10 cellular contexts compared by ENCODE assay signal in genomic region chr20:50680106-50680960, GRCh38. TPM values are rescaled to one million over a fixed set of nuclear protein-coding genes. Genes with fewer than 3 reads are reported as not detected.
DNase-seq lines count a peak whose midpoint lies in the region; ATAC-seq, FAIRE-seq and TF ChIP-seq lines count a peak whose summit lies in the region.
"Had no signal": no experiment of that assay in that cellular context is flagged by ENCODE, and none has a peak within 500 bp of the region (broad histone marks: within the 10 kb centered on the region; RNA-seq: fewer than 3 reads in every experiment).

No MANE protein-coding gene starts in this region.

- H4K91ac ChIP-seq in IMR-90 (ENCODE audit: insufficient read depth, low read depth, low read length) (no peak overlapping the region), H1 (replicated peaks; ENCODE audit: insufficient read length, low read length) (no peak overlapping the region)

- H3K4me1 ChIP-seq in IMR-90 (ENCODE audit: control insufficient read depth, insufficient read depth, low read length) (peaks cover 12% of the 10 kb centered on the region), H1 (replicated peaks in 1 of 4; ENCODE audit: control insufficient read depth in 3 of 4, insufficient read depth in 4 of 4, low read length in 3 of 4) (peaks cover 0 to 2% (median 0%) of the 10 kb centered on the region in 4 experiments; a peak in 2 of 7 replicates), right lobe of liver (peaks cover 0 to 29% (median 11%) of the 10 kb centered on the region in 4 donors), transverse colon (peaks cover 0 to 3% (median 0%) of the 10 kb centered on the region in 4 donors)

- no peaks in the 10 kb centered on the region for H3K9me3 ChIP-seq in IMR-90 (ENCODE audit: control insufficient read depth, insufficient read depth, low read length)
- no peaks in the 10 kb centered on the region for H3K9me3 ChIP-seq in H1 (ENCODE audit: insufficient read depth in 2 of 2, low read depth in 1 of 2, low read length in 1 of 2)
- H3K9me3 ChIP-seq in right lobe of liver = no peaks in the 10 kb centered on the region
- no peaks in the 10 kb centered on the region for H3K9me3 ChIP-seq in transverse colon

- TF ChIP-seq EP300 in H1 (IDR thresholded peaks at IDR 0.05; ENCODE audit: borderline replicate concordance in 1 of 2, low read depth in 2 of 2, low read length in 2 of 2) (no peak), transverse colon (IDR thresholded peaks at IDR 0.05; ENCODE audit: low read depth) (no peak)

- H2BK120ac ChIP-seq in IMR-90 (ENCODE audit: low read depth, low read length) (0 out of 2 replicates have a peak overlapping the region, but pooled peaks have one; percentile 43), H1 (replicated peaks; ENCODE audit: low read depth, low read length) (no peak overlapping the region)

- no peaks in the 10 kb centered on the region for H3K23me2 ChIP-seq in H1 (ENCODE audit: low read depth, low read length)

- POLR2A ChIA-PET in IMR-90 (lab: Charles Lee; ENCODE audit: unreplicated experiment) = no interaction called here
- POLR2A ChIA-PET in H1 (lab: Charles Lee; ENCODE audit: partially characterized antibody) = interaction anchor here (0.8 to 1.4 kb wide), 5 partner anchors 10 to 49 kb away, joined by 3 to 4 read pairs (median 3); partner anchors contain the start of gene RIPOR3

- no peak overlapping the region for H3K4me2 ChIP-seq in IMR-90 (ENCODE audit: low read depth, low read length)
- H3K4me2 ChIP-seq in H1 (ENCODE audit: insufficient read depth in 1 of 2, low read depth in 2 of 2, low read length in 2 of 2) = no peak overlapping the region

- H3K27me3 ChIP-seq in IMR-90 (ENCODE audit: control insufficient read depth, insufficient read depth, low read length) (no peaks in the 10 kb centered on the region), H1 (replicated peaks in 1 of 4; ENCODE audit: control insufficient read depth in 3 of 4, extremely low read depth in 1 of 4, insufficient read depth in 3 of 4, low read length in 3 of 4) (no peaks in the 10 kb centered on the region), right lobe of liver (no peaks in the 10 kb centered on the region), transverse colon (no peaks in the 10 kb centered on the region)

- TF ChIP-seq CTCF in IMR-90 (conservative IDR thresholded peaks at IDR 0.05; ENCODE audit: low read depth, low read length) (no peak), H1 (IDR thresholded peaks at IDR 0.05; ENCODE audit: control extremely low read depth in 1 of 3, insufficient read depth in 1 of 3, low read depth in 1 of 3, low read length in 3 of 3) (no peak), right lobe of liver (IDR thresholded peaks at IDR 0.05) (no peak), transverse colon (IDR thresholded peaks at IDR 0.05) (no peak)

- H4K8ac ChIP-seq in IMR-90 (ENCODE audit: low read depth in 2 of 2, low read length in 2 of 2) = no peak overlapping the region
- H4K8ac ChIP-seq in H1 (ENCODE audit: extremely low read depth, insufficient read depth, low read length) = no peak overlapping the region

- DNase-seq in IMR-90 = no peak
- no peak for DNase-seq in H1 (ENCODE audit: low read depth in 1 of 2, low spot score in 2 of 2)
- DNase-seq in right lobe of liver = peak; percentile 84 to 95 (median 93)
- DNase-seq in transverse colon = peak; percentile 20
- DNase-seq in activated effector memory CD4-positive, alpha-beta T cell treated with anti-CD3 and anti-CD28 coated beads, Interleukin-2, amount 50 U/mL, for 16 hours = no peak
- DNase-seq in NCI-H526 treated with DMSO at 0.1 percent for 48 hours (lab: John Stamatoyannopoulos, UW) = no peak
- DNase-seq: DMS79 treated with DMSO at 0.1 percent for 48 hours, NCI-H1694, T-helper 17 cell had no signal

- H2AFZ ChIP-seq in IMR-90 (replicated peaks; ENCODE audit: low read length, poor library complexity) (peak overlapping the region; percentile 67), H1 (ENCODE audit: low read length) (no peak overlapping the region)

- dilution Hi-C loops in IMR-90 (cut with HindIII; ENCODE audit: low sequenced_read_pairs, unreplicated experiment) = no loop called here

- intact Hi-C loops in IMR-90 (cut with micrococcal nuclease) = no loop called here
- intact Hi-C loops in right lobe of liver (cut with DNase I) = no loop called here
- intact Hi-C loops in transverse colon (cut with DNase I; ENCODE audit: low total_unique reads) = no loop called here

- no peak overlapping the region for H3K18ac ChIP-seq in IMR-90 (ENCODE audit: low read depth, low read length)
- peak overlapping the region; percentile 6; the same call in 1 of the 2 replicates for H3K18ac ChIP-seq in H1 (ENCODE audit: extremely low read depth, low read length)

- H2BK12ac ChIP-seq in H1 (ENCODE audit: low read depth, low read length) = no peak overlapping the region; the same call in 1 of the 2 replicates

- no TSS peak for BruUV-seq in IMR-90 (replicated peaks; lab: Mats Ljungman, UMichigan)

- peaks cover 0 to 11% of the 10 kb centered on the region in 2 experiments; a peak in 1 of 4 replicates for H3K79me1 ChIP-seq in IMR-90 (ENCODE audit: low read depth in 1 of 2, low read length in 2 of 2)
- no peaks in the 10 kb centered on the region for H3K79me1 ChIP-seq in H1 (ENCODE audit: low read depth, low read length)

- H3K14ac ChIP-seq in IMR-90 (replicated peaks; ENCODE audit: low read depth, low read length) (peak overlapping the region; percentile 41), H1 (ENCODE audit: insufficient read length) (no peak overlapping the region)

- H2BK15ac ChIP-seq in IMR-90 (ENCODE audit: low read depth, low read length) = no peak overlapping the region; the same call in 2 of the 3 replicates
- H2BK15ac ChIP-seq in H1 (ENCODE audit: low read length) = no peak overlapping the region

- H2AK5ac ChIP-seq in IMR-90 (ENCODE audit: low read depth, low read length) (peak overlapping the region; percentile 47; the same call in 1 of the 2 replicates), H1 (ENCODE audit: low read depth, low read length) (no peak overlapping the region)

- no peak overlapping the region for H2AK9ac ChIP-seq in IMR-90 (replicated peaks; ENCODE audit: low read depth, low read length, poor library complexity)

- H4K5ac ChIP-seq in IMR-90 (ENCODE audit: low read depth, low read length) (no peak overlapping the region), H1 (ENCODE audit: insufficient read length, low read depth, low read length) (no peak overlapping the region)

- H4K20me1 ChIP-seq in IMR-90 (ENCODE audit: insufficient read depth, low read length) = 0 out of 2 replicates have a peak, but pooled peaks cover 3% of the 10 kb centered on the region
- H4K20me1 ChIP-seq in H1 (replicated peaks in 1 of 2; ENCODE audit: control insufficient read depth in 1 of 2, insufficient read depth in 2 of 2, low read length in 2 of 2) = no peaks in the 10 kb centered on the region

- H2BK5ac ChIP-seq in IMR-90 (ENCODE audit: low read depth, low read length, poor library complexity, severe bottlenecking) (no peak overlapping the region), H1 (ENCODE audit: low read depth, low read length) (no peak overlapping the region)

- no peak overlapping the region; the same call in 1 of the 2 replicates for H2BK20ac ChIP-seq in IMR-90 (ENCODE audit: low read depth, low read length)
- H2BK20ac ChIP-seq in H1 (ENCODE audit: low read length) = no peak overlapping the region

- H3K79me2 ChIP-seq in H1 (ENCODE audit: control insufficient read depth in 1 of 2, insufficient read depth in 2 of 2, low read length in 2 of 2) = no peaks in the 10 kb centered on the region

- ATAC-seq in IMR-90 (ENCODE audit: low read depth) (0 out of 2 replicates have a peak, but pooled peaks have one; percentile 54), right lobe of liver (peak; percentile 92 to 95 (median 93)), HG03135 (IDR thresholded peaks at IDR 0.05; ENCODE audit: unreplicated experiment) (no peak)
- ATAC-seq: T-helper 17 cell had no signal

- WGBS in IMR-90 (ENCODE audit: extremely low coverage in 2 of 2, insufficient read length in 1 of 2), 2 experiments = 90% methylated on average over 6 of the region's 19 CpGs; no CpG with 5 or more reads in 1 of the 2 experiments
- 92% methylated on average over 19 of the region's 19 CpGs; no CpG with 5 or more reads in 1 of the 2 experiments for WGBS in H1 (ENCODE audit: extremely low coverage in 1 of 2, insufficient coverage in 1 of 2, insufficient read length in 1 of 2, insufficient replicate concordance in 2 of 2, low coverage in 1 of 2, low lambda C conversion rate in 2 of 2, missing lambda C conversion rate in 1 of 2), 2 experiments
- WGBS in right lobe of liver (ENCODE audit: insufficient coverage, low coverage, low lambda C conversion rate, missing lambda C conversion rate) = 28% methylated on average over 10 of the region's 19 CpGs
- WGBS in transverse colon (ENCODE audit: low coverage in 1 of 2), 2 donors = 67 to 81% methylated on average over 6 to 19 of the region's 19 CpGs

- H3K56ac ChIP-seq in IMR-90 (ENCODE audit: extremely low read depth, insufficient read depth, low read length) (no peak overlapping the region), H1 (replicated peaks; ENCODE audit: insufficient read length, low read depth, low read length) (no peak overlapping the region)

- no peak overlapping the region for H3K23ac ChIP-seq in IMR-90 (ENCODE audit: low read depth, low read length)
- H3K23ac ChIP-seq in H1 (ENCODE audit: insufficient read length) = no peak overlapping the region

- TF ChIP-seq RAD21 in IMR-90 (IDR thresholded peaks at IDR 0.05; ENCODE audit: low read length) = no peak
- TF ChIP-seq RAD21 in H1 (IDR thresholded peaks at IDR 0.05 in 1 of 2, conservative IDR thresholded peaks at IDR 0.05 in 1 of 2; ENCODE audit: low read depth in 2 of 2, low read length in 2 of 2) = no peak

- CTCF ChIA-PET in IMR-90 (lab: Yijun Ruan, JAX) = interaction anchor here (0.6 kb wide), 1 partner anchor 830 kb away, joined by 3 read pairs; no protein-coding TSS in a partner anchor
- CTCF ChIA-PET in H1 (lab: Charles Lee; ENCODE audit: partially characterized antibody) = interaction anchor here (0.6 to 2.1 kb wide), 6 partner anchors 14 to 54 kb away, joined by 3 to 9 read pairs (median 4); no protein-coding TSS in a partner anchor

- H3K9ac ChIP-seq in IMR-90 (ENCODE audit: low read depth, low read length) (no peak overlapping the region), H1 (replicated peaks in 1 of 4; ENCODE audit: extremely low read depth in 1 of 4, low read depth in 3 of 4, low read length in 3 of 4) (no peak overlapping the region)

- TF ChIP-seq POLR2A in IMR-90 (IDR thresholded peaks at IDR 0.05; ENCODE audit: low read depth, low read length) (no peak), H1 (IDR thresholded peaks at IDR 0.05; ENCODE audit: control extremely low read depth in 1 of 2, low read depth in 2 of 2, low read length in 2 of 2) (no peak), right lobe of liver (IDR thresholded peaks at IDR 0.05) (no peak), transverse colon (IDR thresholded peaks at IDR 0.05) (no peak)

- H3K4ac ChIP-seq in IMR-90 (ENCODE audit: low read depth, low read length) (peak overlapping the region; percentile 45; the same call in 1 of the 2 replicates), H1 (replicated peaks; ENCODE audit: insufficient read length, low read depth, low read length) (no peak overlapping the region)

- no peak for FAIRE-seq in H1 (lab: Jason Lieb, UNC)

- H3K36me3 ChIP-seq in IMR-90 (ENCODE audit: control insufficient read depth, insufficient read depth, low read length) = no peaks in the 10 kb centered on the region
- no peaks in the 10 kb centered on the region for H3K36me3 ChIP-seq in H1 (ENCODE audit: control insufficient read depth in 2 of 4, insufficient read depth in 4 of 4, low read length in 3 of 4)
- no peaks in the 10 kb centered on the region for H3K36me3 ChIP-seq in right lobe of liver
- no peaks in the 10 kb centered on the region for H3K36me3 ChIP-seq in transverse colon

- peaks cover 18% of the 10 kb centered on the region for H3K9me1 ChIP-seq in IMR-90 (ENCODE audit: insufficient read depth, low read length)

- in situ Hi-C loops in IMR-90 (cut with MboI; ENCODE audit: low sequenced_read_pairs) = no loop called here
- in situ Hi-C loops in transverse colon (cut with MboI; ENCODE audit: low pct_ligation_motif_present in 1 of 4, low pct_unique_long_range_greater_than_20kb in 1 of 4, low sequenced_read_pairs in 3 of 4) = no loop called here

- H3K4me3 ChIP-seq in IMR-90 (ENCODE audit: insufficient read depth, low read depth, low read length) = no peak overlapping the region
- H3K4me3 ChIP-seq in H1 (ENCODE audit: extremely low read depth in 1 of 4, insufficient read depth in 2 of 4, low read depth in 3 of 4, low read length in 4 of 4) = no peak overlapping the region
- peak overlapping the region in 2 of 3 donors; percentile 5 to 29 for H3K4me3 ChIP-seq in right lobe of liver
- no peak overlapping the region for H3K4me3 ChIP-seq in transverse colon

- H3K27ac ChIP-seq in IMR-90 (ENCODE audit: insufficient read depth, low read length) (no peak overlapping the region), H1 (ENCODE audit: low read depth, low read length) (no peak overlapping the region), right lobe of liver (peak overlapping the region; percentile 76 to 94 (median 88)), transverse colon (peak overlapping the region in 2 of 4 donors; percentile 16 to 17)

RNA-seq across cellular contexts. Expression of gene RIPOR3, which starts 11.0 kb away (rescaled TPM):
- total RNA-seq in IMR-90 (2012; rRNA removed) (0.28 and 0.54 TPM in 2 replicates), right lobe of liver (10 to 100 TPM in 2 of 6 experiments, 1 to 10 TPM in 4; 4.8 to 13.8 (median 8.9) TPM), transverse colon (10 to 100 TPM in 1 of 4 donors, 1 to 10 TPM in 3; 4.6 to 15.7 (median 8.7) TPM)
- polyA plus RNA-seq in IMR-90 (2012; rRNA removed) (1.7 TPM in 2 replicates), H1 (2011; rRNA removed) (3.6 and 5.6 TPM in 2 replicates)
- 0.28 and 0.71 TPM in 2 replicates for polyA plus RNA-seq in IMR-90 (2012; cell fraction: cytosol; rRNA removed)
- polyA plus RNA-seq in IMR-90 (2012; cell fraction: nucleus; rRNA removed; ENCODE audit: low replicate concordance) = 11.7 and 15.4 TPM in 2 replicates
- 4.5 and 4.7 TPM in 2 replicates for total RNA-seq in H1 (2021; fragmentation: NEBNext Ultra II Directional; extraction: Animal tissue kit (Norgen Biotek cat#: 25700))
- polyA plus RNA-seq in H1 (2011; cell fraction: cytosol; rRNA removed) = 6.9 TPM
- 43.0 TPM for polyA plus RNA-seq in H1 (2011; cell fraction: nucleus; rRNA removed)
- polyA plus RNA-seq in H1 (2012, experiment 1 of 2) = 5.7 to 7.7 TPM (median 5.9 TPM) in 4 replicates
- polyA plus RNA-seq in H1 (2012, experiment 2 of 2) = 1.6 TPM
- 3.2 TPM for polyA plus RNA-seq in H1 (2013, experiment 1 of 2)
- polyA plus RNA-seq in H1 (2013, experiment 2 of 2) = 2.5 TPM
- 3.3 and 3.8 TPM in 2 replicates for polyA minus RNA-seq in H1 (2011; rRNA and poly(A)+ RNA removed)
- 3.1 TPM for polyA minus RNA-seq in H1 (2011; cell fraction: cytosol; rRNA and poly(A)+ RNA removed)
- polyA minus RNA-seq in H1 (2011; cell fraction: nucleus; rRNA and poly(A)+ RNA removed) = 9.2 TPM

RNA-seq across cellular contexts. Expression of gene PARD6B, which starts 51.0 kb away (rescaled TPM):
- total RNA-seq in IMR-90 (2012; rRNA removed) = 0.90 and 1.4 TPM in 2 replicates
- 0.14 and 0.17 TPM in 2 replicates for polyA plus RNA-seq in IMR-90 (2012; rRNA removed)
- 0.05 and 0.08 TPM in 2 replicates for polyA plus RNA-seq in IMR-90 (2012; cell fraction: cytosol; rRNA removed)
- 0.07 and 0.25 TPM in 2 replicates for polyA plus RNA-seq in IMR-90 (2012; cell fraction: nucleus; rRNA removed; ENCODE audit: low replicate concordance)
- 27.3 and 34.1 TPM in 2 replicates for total RNA-seq in H1 (2021; fragmentation: NEBNext Ultra II Directional; extraction: Animal tissue kit (Norgen Biotek cat#: 25700))
- 3.3 and 5.2 TPM in 2 replicates for polyA plus RNA-seq in H1 (2011; rRNA removed)
- 5.0 TPM for polyA plus RNA-seq in H1 (2011; cell fraction: cytosol; rRNA removed)
- 2.2 TPM for polyA plus RNA-seq in H1 (2011; cell fraction: nucleus; rRNA removed)
- 3.3 to 5.1 TPM (median 3.8 TPM) in 4 replicates for polyA plus RNA-seq in H1 (2012, experiment 1 of 2)
- 1.2 TPM for polyA plus RNA-seq in H1 (2012, experiment 2 of 2)
- polyA plus RNA-seq in H1 (2013, experiment 1 of 2) = 5.8 TPM
- polyA plus RNA-seq in H1 (2013, experiment 2 of 2) = 5.6 TPM
- polyA minus RNA-seq in H1 (2011; rRNA and poly(A)+ RNA removed) = 12.2 and 13.7 TPM in 2 replicates
- 16.4 TPM for polyA minus RNA-seq in H1 (2011; cell fraction: cytosol; rRNA and poly(A)+ RNA removed)
- 6.4 TPM for polyA minus RNA-seq in H1 (2011; cell fraction: nucleus; rRNA and poly(A)+ RNA removed)
- 10 to 100 TPM in 2 of 6 experiments, 1 to 10 TPM in 4; 6.6 to 11.1 (median 8.5) TPM for total RNA-seq in right lobe of liver
- total RNA-seq in transverse colon = 10 to 100 TPM in 3 of 4 donors, 1 to 10 TPM in 1; 1.2 to 34.8 (median 17.2) TPM

Comparison
In these comparisons a context has a peak if more than half of its experiments do, and no peak if none do; other contexts are left out.
1. DNase-seq: peak in right lobe of liver (3 of 3) and transverse colon (single experiment); none in IMR-90 (single experiment), H1 (0 of 2), activated effector memory CD4-positive, alpha-beta T cell treated with anti-CD3 and anti-CD28 coated beads, Interleukin-2, amount 50 U/mL, for 16 hours (single experiment) and NCI-H526 treated with DMSO at 0.1 percent for 48 hours (single experiment).
2. H3K27ac ChIP-seq: peak in right lobe of liver (3 of 3); none in IMR-90 (single experiment) and H1 (single experiment).
3. H3K4me3 ChIP-seq: peak in right lobe of liver (2 of 3); none in IMR-90 (single experiment), H1 (0 of 4) and transverse colon (0 of 4).